ENCODE assay signal across 1 cellular context in genomic region chr20:22825546-22825945, GRCh38.
TF ChIP-seq lines count a peak whose summit lies in the region.

No MANE protein-coding gene starts in this region.

TF ChIP-seq in SK-N-SH, 30 proteins besides CTCF, POLR2A, EP300 and RAD21 (continued from another document):
- no peak for TF ChIP-seq ZBTB33 (IDR thresholded peaks at IDR 0.05; ENCODE audit: borderline replicate concordance, low read depth)
- no peak for TF ChIP-seq PBX3 (IDR thresholded peaks at IDR 0.05)
- TF ChIP-seq POLR2AphosphoS5 (IDR thresholded peaks at IDR 0.05; ENCODE audit: low read depth, low read length) = no peak
- TF ChIP-seq NFIC (IDR thresholded peaks at IDR 0.05; ENCODE audit: borderline replicate concordance) = no peak
- TF ChIP-seq YY1 (IDR thresholded peaks at IDR 0.05; ENCODE audit: low read depth) = no peak
- no peak for TF ChIP-seq SMC3 (IDR thresholded peaks at IDR 0.05; ENCODE audit: low read depth, low read length)
- no peak for TF ChIP-seq MXI1 (IDR thresholded peaks at IDR 0.05; ENCODE audit: low read depth, low read length)
- no peak for TF ChIP-seq ELF1 (IDR thresholded peaks at IDR 0.05)
- TF ChIP-seq JUND (IDR thresholded peaks at IDR 0.05) = no peak
- no peak for TF ChIP-seq RFX5 (IDR thresholded peaks at IDR 0.05; ENCODE audit: low read length)
- no peak for TF ChIP-seq FOXM1 (IDR thresholded peaks at IDR 0.05; ENCODE audit: low read depth)
- TF ChIP-seq USF1 (IDR thresholded peaks at IDR 0.05; ENCODE audit: borderline replicate concordance, low read depth) = no peak
- no peak for TF ChIP-seq MEF2A (IDR thresholded peaks at IDR 0.05; ENCODE audit: borderline replicate concordance, low read depth)
